ENCODE assay signal across 7 cellular contexts in genomic region chr3:89287902-89288520, GRCh38.
"Had no signal": no experiment of that assay in that cellular context is flagged by ENCODE, and none has a peak within 500 bp of the region (broad histone marks: within the 10 kb centered on the region; RNA-seq: fewer than 3 reads in every experiment).

No MANE protein-coding gene starts in this region.

- DNase-seq: GDM1, GF-D8 had no signal

- ATAC-seq: GM12878 had no signal

- H3K4me3 ChIP-seq: GM12878 had no signal

- FAIRE-seq: GM12878, GM12891, GM12892, GM18507, GM19239 had no signal
